In genomic region chr9:98917691-98918487, GRCh38 we compare ENCODE assay signal across 1 cellular context.
TF ChIP-seq lines count a peak whose summit lies in the region.

No MANE protein-coding gene starts in this region.

TF ChIP-seq in K562, 482 proteins besides CTCF, POLR2A, EP300 and RAD21 (continued from another document and continues in another):
- TF ChIP-seq ZBTB40 (IDR thresholded peaks at IDR 0.05), result no peak
- TF ChIP-seq ZBTB40 (CRISPR knock-in tag; IDR thresholded peaks at IDR 0.05), result no peak
- TF ChIP-seq ILF3 (IDR thresholded peaks at IDR 0.05; ENCODE audit: borderline replicate concordance), result no peak
- no peak for TF ChIP-seq IRF2 (CRISPR knock-in tag; IDR thresholded peaks at IDR 0.05)
- TF ChIP-seq HNRNPK (IDR thresholded peaks at IDR 0.05; ENCODE audit: low read depth, low read length, poor library complexity, severe bottlenecking), result no peak
- peak; percentile 15; the same call in 1 of the 2 replicates for TF ChIP-seq ATF3 (IDR thresholded peaks at IDR 0.05)
- no peak for TF ChIP-seq ATF3 (CRISPR knock-in tag; conservative IDR thresholded peaks at IDR 0.05)
- no peak for TF ChIP-seq RBBP5 (IDR thresholded peaks at IDR 0.05; ENCODE audit: borderline replicate concordance, insufficient read depth, low read length, poor library complexity, severe bottlenecking)
- no peak for TF ChIP-seq ARID4B (CRISPR knock-in tag; IDR thresholded peaks at IDR 0.05)
- no peak for TF ChIP-seq SAP30 (IDR thresholded peaks at IDR 0.05; ENCODE audit: borderline replicate concordance, insufficient read depth, low read depth, low read length, poor library complexity, severe bottlenecking)
- no peak for TF ChIP-seq NR1H2 (CRISPR knock-in tag; IDR thresholded peaks at IDR 0.05)
- no peak for TF ChIP-seq ZC3H11A (IDR thresholded peaks at IDR 0.05; ENCODE audit: low read depth, low read length)
- TF ChIP-seq THRAP3 (IDR thresholded peaks at IDR 0.05; ENCODE audit: borderline replicate concordance), result no peak
- TF ChIP-seq NCOA6 (IDR thresholded peaks at IDR 0.05), result no peak
- TF ChIP-seq PYGO2 (tag; IDR thresholded peaks at IDR 0.05), result no peak
- TF ChIP-seq POLR2AphosphoS5 (IDR thresholded peaks at IDR 0.05; ENCODE audit: control insufficient read depth, insufficient read depth, low read depth, low read length), result no peak
- TF ChIP-seq ZKSCAN3 (CRISPR knock-in tag; IDR thresholded peaks at IDR 0.05), result no peak
- peak; percentile 14; the same call in 1 of the 2 replicates for TF ChIP-seq SMARCA4 (IDR thresholded peaks at IDR 0.05)
- no peak for TF ChIP-seq XRCC3 (IDR thresholded peaks at IDR 0.05)
- no peak for TF ChIP-seq ZNF436 (CRISPR knock-in tag; IDR thresholded peaks at IDR 0.05)
- no peak for TF ChIP-seq PREB (CRISPR knock-in tag; IDR thresholded peaks at IDR 0.05)
- TF ChIP-seq ZSCAN29 (IDR thresholded peaks at IDR 0.05), result no peak
- TF ChIP-seq HEY1 (CRISPR knock-in tag; IDR thresholded peaks at IDR 0.05; ENCODE audit: borderline replicate concordance), result no peak
- no peak for TF ChIP-seq HNRNPL (IDR thresholded peaks at IDR 0.05; ENCODE audit: low read depth, low read length)
- no peak for TF ChIP-seq DMBX1 (CRISPR knock-in tag; IDR thresholded peaks at IDR 0.05; ENCODE audit: borderline replicate concordance)
- TF ChIP-seq KLF6 (CRISPR knock-in tag; IDR thresholded peaks at IDR 0.05; ENCODE audit: borderline replicate concordance), result no peak
- TF ChIP-seq HDAC3 (IDR thresholded peaks at IDR 0.05; ENCODE audit: borderline replicate concordance, partially characterized antibody), result no peak
- TF ChIP-seq GTF2F1 (IDR thresholded peaks at IDR 0.05; ENCODE audit: low read depth, low read length), result no peak
- no peak for TF ChIP-seq ESRRB (CRISPR knock-in tag; IDR thresholded peaks at IDR 0.05; ENCODE audit: borderline replicate concordance)
- TF ChIP-seq TSHZ1 (CRISPR knock-in tag; IDR thresholded peaks at IDR 0.05), result no peak
- no peak for TF ChIP-seq SP1 (CRISPR knock-in tag; IDR thresholded peaks at IDR 0.05)
- no peak for TF ChIP-seq MTA3 (IDR thresholded peaks at IDR 0.05; ENCODE audit: borderline replicate concordance)
- no peak for TF ChIP-seq HDAC2 (IDR thresholded peaks at IDR 0.05)
- TF ChIP-seq ZNF3 (CRISPR knock-in tag; IDR thresholded peaks at IDR 0.05), result no peak
- no peak for TF ChIP-seq USF1 (CRISPR knock-in tag; IDR thresholded peaks at IDR 0.05)
- TF ChIP-seq GATAD2A (IDR thresholded peaks at IDR 0.05), result no peak
- TF ChIP-seq MIER1 (IDR thresholded peaks at IDR 0.05; ENCODE audit: low read depth), result no peak
- no peak for TF ChIP-seq ETV1 (tag; conservative IDR thresholded peaks at IDR 0.05; ENCODE audit: low read depth)
- TF ChIP-seq SREBF1 (IDR thresholded peaks at IDR 0.05; ENCODE audit: borderline replicate concordance, low read depth, low read length), result no peak
- TF ChIP-seq RNF2 (IDR thresholded peaks at IDR 0.05), result no peak
- no peak for TF ChIP-seq SMARCA5 (IDR thresholded peaks at IDR 0.05)
- TF ChIP-seq ZNF583 (CRISPR knock-in tag; IDR thresholded peaks at IDR 0.05), result peak; percentile 76; the same call in 1 of the 2 replicates
- TF ChIP-seq ZNF507 (tag; conservative IDR thresholded peaks at IDR 0.05), result no peak
- TF ChIP-seq ZNF551 (CRISPR knock-in tag; IDR thresholded peaks at IDR 0.05), result no peak
- TF ChIP-seq SOX6 (IDR thresholded peaks at IDR 0.05), result no peak
- no peak for TF ChIP-seq MTF1 (CRISPR knock-in tag; IDR thresholded peaks at IDR 0.05; ENCODE audit: borderline replicate concordance)
- no peak for TF ChIP-seq ARID2 (IDR thresholded peaks at IDR 0.05)
